ENCODE assay signal across 22 cellular contexts in genomic region chr16:87165885-87166284, GRCh38.
"Had no signal": no experiment of that assay in that cellular context is flagged by ENCODE, and none has a peak within 500 bp of the region (broad histone marks: within the 10 kb centered on the region; RNA-seq: fewer than 3 reads in every experiment).

No MANE protein-coding gene starts in this region.

- ATAC-seq: gastrocnemius medialis; heart right ventricle; left lobe of liver; mucosa of descending colon; naive thymus-derived CD8-positive, alpha-beta T cell; pancreas; psoas muscle; right lobe of liver; stimulated activated naive B cell treated with anti-CD40 and anti-IgM and Interleukin-4, amounts not matched to agents 10 μg/mL and 1 μg/mL and 100 μg/mL, for 72 hours had no signal

- H3K4me3 ChIP-seq: dorsolateral prefrontal cortex, gastrocnemius medialis, heart right ventricle, mucosa of descending colon, pancreas, psoas muscle, right lobe of liver, stomach, thoracic aorta, transverse colon had no signal

- H3K36me3 ChIP-seq: gastrocnemius medialis, heart right ventricle, pancreas, right lobe of liver, stomach, thoracic aorta, transverse colon had no signal

- H3K27me3 ChIP-seq: dorsolateral prefrontal cortex, gastrocnemius medialis, pancreas, right lobe of liver, transverse colon had no signal

- DNase-seq: cortex of kidney; dorsolateral prefrontal cortex; effector CD8-positive, alpha-beta T cell; gastrocnemius medialis; heart right ventricle; hypothalamus; kidney glomerular epithelial cell; mucosa of descending colon; naive thymus-derived CD8-positive, alpha-beta T cell; nucleus accumbens; pancreas; psoas muscle; retina; right lobe of liver; stimulated activated CD4-positive, alpha-beta T cell treated with anti-CD3 and anti-CD28 coated beads, Interleukin-2, amount 100 ng/mL, for 24 hours; stimulated activated CD4-positive, alpha-beta T cell treated with anti-CD3 and anti-CD28 coated beads, Interleukin-4, amount 100 ng/mL, for 4 hours; stimulated activated naive B cell treated with anti-CD40 and anti-IgM and Interleukin-4, amounts not matched to agents 10 μg/mL and 1 μg/mL and 100 μg/mL, for 72 hours; stomach; substantia nigra; transverse colon had no signal
